In genomic region chr4:52198356-52198755, GRCh38 we compare ENCODE assay signal across 1 cellular context.
TF ChIP-seq lines count a peak whose summit lies in the region.

No MANE protein-coding gene starts in this region.

TF ChIP-seq in GM23338, 12 proteins besides CTCF, POLR2A, EP300 and RAD21 (continued from another document):
- no peak for TF ChIP-seq STAT1 (IDR thresholded peaks at IDR 0.05; ENCODE audit: unreplicated experiment)
